Comparison of ENCODE assay signal across 1 cellular context in genomic region chr22:19723165-19723989, GRCh38.
TF ChIP-seq lines count a peak whose summit lies in the region.

TSS of gene GP1BB (plus strand) at chr22:19723539. CDS start at chr22:19723570, 31 bp downstream.

TF ChIP-seq in K562, 482 proteins besides CTCF, POLR2A, EP300 and RAD21 (continued from another document and continues in another):
- no peak for TF ChIP-seq ZBTB11 (CRISPR knock-in tag; IDR thresholded peaks at IDR 0.05)
- peak; percentile 99 for TF ChIP-seq MYC (IDR thresholded peaks at IDR 0.05; ENCODE audit: low read depth, low read length)
- TF ChIP-seq MYC (CRISPR knock-in tag; IDR thresholded peaks at IDR 0.05; ENCODE audit: borderline replicate concordance, low read depth): peak; percentile 95
- TF ChIP-seq SIX5 (IDR thresholded peaks at IDR 0.05; ENCODE audit: borderline replicate concordance in 1 of 2, insufficient read depth in 1 of 2, low read depth in 1 of 2, low read length in 2 of 2): peak in 1 of 2 experiments; percentile 4; a peak in 1 of 4 replicates
- TF ChIP-seq ZNF518B (CRISPR knock-in tag; IDR thresholded peaks at IDR 0.05): no peak
- no peak for TF ChIP-seq ZNF76 (CRISPR knock-in tag; IDR thresholded peaks at IDR 0.05; ENCODE audit: borderline replicate concordance)
- TF ChIP-seq ZNF707 (CRISPR knock-in tag; conservative IDR thresholded peaks at IDR 0.05): no peak
- TF ChIP-seq FIP1L1 (IDR thresholded peaks at IDR 0.05; ENCODE audit: low read depth, low read length, poor library complexity, severe bottlenecking): no peak
- TF ChIP-seq RBM34 (IDR thresholded peaks at IDR 0.05; ENCODE audit: borderline replicate concordance, insufficient read depth, low read length): no peak
- no peak for TF ChIP-seq TCFL5 (CRISPR knock-in tag; conservative IDR thresholded peaks at IDR 0.05)
- no peak for TF ChIP-seq ZNF143 (CRISPR knock-in tag; IDR thresholded peaks at IDR 0.05)
- peak; percentile 100 for TF ChIP-seq KDM2B (CRISPR knock-in tag; IDR thresholded peaks at IDR 0.05)
- no peak for TF ChIP-seq ZNF592 (IDR thresholded peaks at IDR 0.05)
- no peak for TF ChIP-seq ZNF165 (CRISPR knock-in tag; IDR thresholded peaks at IDR 0.05; ENCODE audit: borderline replicate concordance)
- TF ChIP-seq L3MBTL2 (IDR thresholded peaks at IDR 0.05): no peak
- no peak for TF ChIP-seq ZNF764 (CRISPR knock-in tag; IDR thresholded peaks at IDR 0.05; ENCODE audit: low read depth)
- TF ChIP-seq ZNF384 (IDR thresholded peaks at IDR 0.05; ENCODE audit: low read depth, low read length): peak; percentile 64
- TF ChIP-seq ESRRB (CRISPR knock-in tag; IDR thresholded peaks at IDR 0.05; ENCODE audit: borderline replicate concordance): no peak
- peak; percentile 99 for TF ChIP-seq HLTF (IDR thresholded peaks at IDR 0.05)
- TF ChIP-seq CREBBP (IDR thresholded peaks at IDR 0.05; ENCODE audit: low read depth, low read length): no peak
- TF ChIP-seq PHTF2 (CRISPR knock-in tag; IDR thresholded peaks at IDR 0.05): 0 out of 2 replicates have a peak, but pooled peaks have one; percentile 71
- peak; percentile 98 for TF ChIP-seq THAP12 (CRISPR knock-in tag; IDR thresholded peaks at IDR 0.05)
- TF ChIP-seq ZNF3 (CRISPR knock-in tag; IDR thresholded peaks at IDR 0.05): no peak
- no peak for TF ChIP-seq FOXA1 (IDR thresholded peaks at IDR 0.05; ENCODE audit: borderline replicate concordance)
- peak; percentile 93 for TF ChIP-seq HINFP (tag; conservative IDR thresholded peaks at IDR 0.05; ENCODE audit: low read depth)
- TF ChIP-seq FOXP1 (CRISPR knock-in tag; IDR thresholded peaks at IDR 0.05): no peak
- TF ChIP-seq FOS (IDR thresholded peaks at IDR 0.05; ENCODE audit: extremely low read depth, insufficient read length): no peak
- no peak for TF ChIP-seq ARNT (IDR thresholded peaks at IDR 0.05)
- TF ChIP-seq ZNF124 (CRISPR knock-in tag; IDR thresholded peaks at IDR 0.05): no peak
- no peak for TF ChIP-seq FOXM1 (IDR thresholded peaks at IDR 0.05; ENCODE audit: low read depth)
- TF ChIP-seq FOXM1 (CRISPR knock-in tag; IDR thresholded peaks at IDR 0.05; ENCODE audit: low read depth): no peak
- no peak for TF ChIP-seq MYBL2 (IDR thresholded peaks at IDR 0.05; ENCODE audit: low read depth)
- no peak for TF ChIP-seq MYBL2 (CRISPR knock-in tag; IDR thresholded peaks at IDR 0.05; ENCODE audit: borderline replicate concordance)
- peak; percentile 96 for TF ChIP-seq TRIM28 (IDR thresholded peaks at IDR 0.05)
- no peak for TF ChIP-seq SMARCA4 (IDR thresholded peaks at IDR 0.05)
- no peak for TF ChIP-seq STAG1 (CRISPR knock-in tag; IDR thresholded peaks at IDR 0.05; ENCODE audit: borderline replicate concordance)
- no peak for TF ChIP-seq ELF2 (CRISPR knock-in tag; IDR thresholded peaks at IDR 0.05)
- no peak for TF ChIP-seq PURB (CRISPR knock-in tag; IDR thresholded peaks at IDR 0.05; ENCODE audit: low read depth)
- TF ChIP-seq KDM5B (IDR thresholded peaks at IDR 0.05; ENCODE audit: insufficient replicate concordance, low read depth, low read length): peak; percentile 93
- TF ChIP-seq KDM4B (IDR thresholded peaks at IDR 0.05; ENCODE audit: borderline replicate concordance in 2 of 2, low read depth in 1 of 2): no peak
- no peak for TF ChIP-seq ZNF699 (CRISPR knock-in tag; IDR thresholded peaks at IDR 0.05; ENCODE audit: insufficient replicate concordance)
- TF ChIP-seq KDM1A (IDR thresholded peaks at IDR 0.05): no peak
- peak; percentile 98 for TF ChIP-seq SMAD1 (IDR thresholded peaks at IDR 0.05; ENCODE audit: low read depth, low read length, partially characterized antibody)
